In the genomic region with DNA sequence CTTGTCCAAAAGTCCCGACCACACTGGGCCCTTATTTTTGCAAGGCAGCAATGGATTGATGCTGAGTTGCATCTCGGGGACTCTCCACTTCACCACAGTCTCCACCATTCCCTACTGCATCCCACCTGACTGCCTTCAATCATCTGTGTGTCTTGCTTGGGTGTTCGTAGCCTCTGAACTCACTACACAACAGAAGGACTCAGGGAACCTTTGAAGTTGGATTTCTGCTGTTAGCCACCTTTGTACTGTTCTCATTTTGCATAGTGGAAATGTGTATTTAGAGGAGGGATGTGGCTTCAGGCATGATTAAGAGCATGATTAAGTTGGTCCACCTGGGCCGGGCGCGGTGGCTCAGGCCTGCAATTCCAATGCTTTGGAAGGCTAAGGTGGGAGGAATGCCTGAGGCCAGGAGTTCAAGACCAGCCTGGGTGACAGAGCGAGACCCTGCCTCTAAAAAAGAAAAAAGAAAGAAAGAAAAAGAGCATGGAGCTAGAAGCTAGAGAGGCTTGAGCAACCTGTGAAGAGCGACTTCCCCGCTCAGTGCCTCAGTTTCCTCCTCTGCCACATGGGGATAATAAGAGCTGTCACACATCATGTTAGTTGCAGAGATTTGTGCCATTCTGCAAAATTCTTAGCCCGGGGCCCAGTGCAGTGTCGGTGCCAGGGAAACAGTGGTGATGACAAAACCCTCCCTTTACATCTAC, we compare ENCODE assay signal across 1 cellular context.
TF ChIP-seq lines count a peak whose summit lies in the region.

No MANE protein-coding gene starts in this region.

TF ChIP-seq in HepG2, 621 proteins besides CTCF, POLR2A, EP300 and RAD21 (continued from another document and continues in another):
- TF ChIP-seq, protein P1, sequence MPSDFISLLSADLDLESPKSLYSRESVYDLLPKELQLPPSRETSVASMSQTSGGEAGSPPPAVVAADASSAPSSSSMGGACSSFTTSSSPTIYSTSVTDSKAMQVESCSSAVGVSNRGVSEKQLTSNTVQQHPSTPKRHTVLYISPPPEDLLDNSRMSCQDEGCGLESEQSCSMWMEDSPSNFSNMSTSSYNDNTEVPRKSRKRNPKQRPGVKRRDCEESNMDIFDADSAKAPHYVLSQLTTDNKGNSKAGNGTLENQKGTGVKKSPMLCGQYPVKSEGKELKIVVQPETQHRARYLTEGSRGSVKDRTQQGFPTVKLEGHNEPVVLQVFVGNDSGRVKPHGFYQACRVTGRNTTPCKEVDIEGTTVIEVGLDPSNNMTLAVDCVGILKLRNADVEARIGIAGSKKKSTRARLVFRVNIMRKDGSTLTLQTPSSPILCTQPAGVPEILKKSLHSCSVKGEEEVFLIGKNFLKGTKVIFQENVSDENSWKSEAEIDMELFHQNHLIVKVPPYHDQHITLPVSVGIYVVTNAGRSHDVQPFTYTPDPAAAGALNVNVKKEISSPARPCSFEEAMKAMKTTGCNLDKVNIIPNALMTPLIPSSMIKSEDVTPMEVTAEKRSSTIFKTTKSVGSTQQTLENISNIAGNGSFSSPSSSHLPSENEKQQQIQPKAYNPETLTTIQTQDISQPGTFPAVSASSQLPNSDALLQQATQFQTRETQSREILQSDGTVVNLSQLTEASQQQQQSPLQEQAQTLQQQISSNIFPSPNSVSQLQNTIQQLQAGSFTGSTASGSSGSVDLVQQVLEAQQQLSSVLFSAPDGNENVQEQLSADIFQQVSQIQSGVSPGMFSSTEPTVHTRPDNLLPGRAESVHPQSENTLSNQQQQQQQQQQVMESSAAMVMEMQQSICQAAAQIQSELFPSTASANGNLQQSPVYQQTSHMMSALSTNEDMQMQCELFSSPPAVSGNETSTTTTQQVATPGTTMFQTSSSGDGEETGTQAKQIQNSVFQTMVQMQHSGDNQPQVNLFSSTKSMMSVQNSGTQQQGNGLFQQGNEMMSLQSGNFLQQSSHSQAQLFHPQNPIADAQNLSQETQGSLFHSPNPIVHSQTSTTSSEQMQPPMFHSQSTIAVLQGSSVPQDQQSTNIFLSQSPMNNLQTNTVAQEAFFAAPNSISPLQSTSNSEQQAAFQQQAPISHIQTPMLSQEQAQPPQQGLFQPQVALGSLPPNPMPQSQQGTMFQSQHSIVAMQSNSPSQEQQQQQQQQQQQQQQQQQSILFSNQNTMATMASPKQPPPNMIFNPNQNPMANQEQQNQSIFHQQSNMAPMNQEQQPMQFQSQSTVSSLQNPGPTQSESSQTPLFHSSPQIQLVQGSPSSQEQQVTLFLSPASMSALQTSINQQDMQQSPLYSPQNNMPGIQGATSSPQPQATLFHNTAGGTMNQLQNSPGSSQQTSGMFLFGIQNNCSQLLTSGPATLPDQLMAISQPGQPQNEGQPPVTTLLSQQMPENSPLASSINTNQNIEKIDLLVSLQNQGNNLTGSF (CRISPR knock-in tag; IDR thresholded peaks at IDR 0.05) = no peak
- TF ChIP-seq, protein P2, sequence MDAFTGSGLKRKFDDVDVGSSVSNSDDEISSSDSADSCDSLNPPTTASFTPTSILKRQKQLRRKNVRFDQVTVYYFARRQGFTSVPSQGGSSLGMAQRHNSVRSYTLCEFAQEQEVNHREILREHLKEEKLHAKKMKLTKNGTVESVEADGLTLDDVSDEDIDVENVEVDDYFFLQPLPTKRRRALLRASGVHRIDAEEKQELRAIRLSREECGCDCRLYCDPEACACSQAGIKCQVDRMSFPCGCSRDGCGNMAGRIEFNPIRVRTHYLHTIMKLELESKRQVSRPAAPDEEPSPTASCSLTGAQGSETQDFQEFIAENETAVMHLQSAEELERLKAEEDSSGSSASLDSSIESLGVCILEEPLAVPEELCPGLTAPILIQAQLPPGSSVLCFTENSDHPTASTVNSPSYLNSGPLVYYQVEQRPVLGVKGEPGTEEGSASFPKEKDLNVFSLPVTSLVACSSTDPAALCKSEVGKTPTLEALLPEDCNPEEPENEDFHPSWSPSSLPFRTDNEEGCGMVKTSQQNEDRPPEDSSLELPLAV (CRISPR knock-in tag; conservative IDR thresholded peaks at IDR 0.05; ENCODE audit: low read depth) = no peak
- no peak for TF ChIP-seq SPEN (CRISPR knock-in tag; IDR thresholded peaks at IDR 0.05; ENCODE audit: low read depth)
- peak; percentile 51; the same call in 1 of the 2 replicates for TF ChIP-seq SMAD1 (CRISPR knock-in tag; IDR thresholded peaks at IDR 0.05; ENCODE audit: borderline replicate concordance, low read depth)
- TF ChIP-seq, protein P3, sequence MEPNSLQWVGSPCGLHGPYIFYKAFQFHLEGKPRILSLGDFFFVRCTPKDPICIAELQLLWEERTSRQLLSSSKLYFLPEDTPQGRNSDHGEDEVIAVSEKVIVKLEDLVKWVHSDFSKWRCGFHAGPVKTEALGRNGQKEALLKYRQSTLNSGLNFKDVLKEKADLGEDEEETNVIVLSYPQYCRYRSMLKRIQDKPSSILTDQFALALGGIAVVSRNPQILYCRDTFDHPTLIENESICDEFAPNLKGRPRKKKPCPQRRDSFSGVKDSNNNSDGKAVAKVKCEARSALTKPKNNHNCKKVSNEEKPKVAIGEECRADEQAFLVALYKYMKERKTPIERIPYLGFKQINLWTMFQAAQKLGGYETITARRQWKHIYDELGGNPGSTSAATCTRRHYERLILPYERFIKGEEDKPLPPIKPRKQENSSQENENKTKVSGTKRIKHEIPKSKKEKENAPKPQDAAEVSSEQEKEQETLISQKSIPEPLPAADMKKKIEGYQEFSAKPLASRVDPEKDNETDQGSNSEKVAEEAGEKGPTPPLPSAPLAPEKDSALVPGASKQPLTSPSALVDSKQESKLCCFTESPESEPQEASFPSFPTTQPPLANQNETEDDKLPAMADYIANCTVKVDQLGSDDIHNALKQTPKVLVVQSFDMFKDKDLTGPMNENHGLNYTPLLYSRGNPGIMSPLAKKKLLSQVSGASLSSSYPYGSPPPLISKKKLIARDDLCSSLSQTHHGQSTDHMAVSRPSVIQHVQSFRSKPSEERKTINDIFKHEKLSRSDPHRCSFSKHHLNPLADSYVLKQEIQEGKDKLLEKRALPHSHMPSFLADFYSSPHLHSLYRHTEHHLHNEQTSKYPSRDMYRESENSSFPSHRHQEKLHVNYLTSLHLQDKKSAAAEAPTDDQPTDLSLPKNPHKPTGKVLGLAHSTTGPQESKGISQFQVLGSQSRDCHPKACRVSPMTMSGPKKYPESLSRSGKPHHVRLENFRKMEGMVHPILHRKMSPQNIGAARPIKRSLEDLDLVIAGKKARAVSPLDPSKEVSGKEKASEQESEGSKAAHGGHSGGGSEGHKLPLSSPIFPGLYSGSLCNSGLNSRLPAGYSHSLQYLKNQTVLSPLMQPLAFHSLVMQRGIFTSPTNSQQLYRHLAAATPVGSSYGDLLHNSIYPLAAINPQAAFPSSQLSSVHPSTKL (CRISPR knock-in tag; IDR thresholded peaks at IDR 0.05) = peak; percentile 90
- TF ChIP-seq, protein P4, sequence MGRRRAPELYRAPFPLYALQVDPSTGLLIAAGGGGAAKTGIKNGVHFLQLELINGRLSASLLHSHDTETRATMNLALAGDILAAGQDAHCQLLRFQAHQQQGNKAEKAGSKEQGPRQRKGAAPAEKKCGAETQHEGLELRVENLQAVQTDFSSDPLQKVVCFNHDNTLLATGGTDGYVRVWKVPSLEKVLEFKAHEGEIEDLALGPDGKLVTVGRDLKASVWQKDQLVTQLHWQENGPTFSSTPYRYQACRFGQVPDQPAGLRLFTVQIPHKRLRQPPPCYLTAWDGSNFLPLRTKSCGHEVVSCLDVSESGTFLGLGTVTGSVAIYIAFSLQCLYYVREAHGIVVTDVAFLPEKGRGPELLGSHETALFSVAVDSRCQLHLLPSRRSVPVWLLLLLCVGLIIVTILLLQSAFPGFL (CRISPR knock-in tag; IDR thresholded peaks at IDR 0.05) = no peak
- no peak; the same call in 1 of the 2 replicates for TF ChIP-seq RORA (CRISPR knock-in tag; IDR thresholded peaks at IDR 0.05)
- TF ChIP-seq FOXK2 (IDR thresholded peaks at IDR 0.05) = peak; percentile 36; the same call in 1 of the 2 replicates
- TF ChIP-seq, protein P5, sequence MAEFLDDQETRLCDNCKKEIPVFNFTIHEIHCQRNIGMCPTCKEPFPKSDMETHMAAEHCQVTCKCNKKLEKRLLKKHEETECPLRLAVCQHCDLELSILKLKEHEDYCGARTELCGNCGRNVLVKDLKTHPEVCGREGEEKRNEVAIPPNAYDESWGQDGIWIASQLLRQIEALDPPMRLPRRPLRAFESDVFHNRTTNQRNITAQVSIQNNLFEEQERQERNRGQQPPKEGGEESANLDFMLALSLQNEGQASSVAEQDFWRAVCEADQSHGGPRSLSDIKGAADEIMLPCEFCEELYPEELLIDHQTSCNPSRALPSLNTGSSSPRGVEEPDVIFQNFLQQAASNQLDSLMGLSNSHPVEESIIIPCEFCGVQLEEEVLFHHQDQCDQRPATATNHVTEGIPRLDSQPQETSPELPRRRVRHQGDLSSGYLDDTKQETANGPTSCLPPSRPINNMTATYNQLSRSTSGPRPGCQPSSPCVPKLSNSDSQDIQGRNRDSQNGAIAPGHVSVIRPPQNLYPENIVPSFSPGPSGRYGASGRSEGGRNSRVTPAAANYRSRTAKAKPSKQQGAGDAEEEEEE (CRISPR knock-in tag; IDR thresholded peaks at IDR 0.05; ENCODE audit: borderline replicate concordance) = peak; percentile 76; the same call in 1 of the 2 replicates
- 0 out of 2 replicates have a peak, but pooled peaks have one; percentile 8 for TF ChIP-seq NFYB (CRISPR knock-in tag; IDR thresholded peaks at IDR 0.05)
- TF ChIP-seq, protein P6, sequence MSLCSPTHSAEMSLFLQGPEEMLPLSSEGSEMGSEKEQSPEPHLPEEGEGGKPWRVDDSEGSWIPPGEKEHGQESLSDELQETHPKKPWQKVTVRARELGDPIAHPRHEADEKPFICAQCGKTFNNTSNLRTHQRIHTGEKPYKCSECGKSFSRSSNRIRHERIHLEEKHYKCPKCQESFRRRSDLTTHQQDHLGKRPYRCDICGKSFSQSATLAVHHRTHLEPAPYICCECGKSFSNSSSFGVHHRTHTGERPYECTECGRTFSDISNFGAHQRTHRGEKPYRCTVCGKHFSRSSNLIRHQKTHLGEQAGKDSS (CRISPR knock-in tag; IDR thresholded peaks at IDR 0.05; ENCODE audit: borderline replicate concordance, low read depth) = peak; percentile 81
- TF ChIP-seq, protein P7, sequence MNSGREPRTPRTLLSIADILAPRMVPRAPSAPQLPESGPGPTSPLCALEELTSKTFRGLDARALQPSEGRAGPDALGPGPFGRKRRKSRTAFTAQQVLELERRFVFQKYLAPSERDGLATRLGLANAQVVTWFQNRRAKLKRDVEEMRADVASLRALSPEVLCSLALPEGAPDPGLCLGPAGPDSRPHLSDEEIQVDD (CRISPR knock-in tag; IDR thresholded peaks at IDR 0.05; ENCODE audit: borderline replicate concordance) = peak; percentile 83
- TF ChIP-seq HNF4A (CRISPR knock-in tag; IDR thresholded peaks at IDR 0.05) = peak; percentile 97
- 0 out of 2 replicates have a peak, but pooled peaks have one; percentile 22 for TF ChIP-seq RBAK (CRISPR knock-in tag; IDR thresholded peaks at IDR 0.05)
- no peak for TF ChIP-seq NONO (IDR thresholded peaks at IDR 0.05)
- TF ChIP-seq NONO (CRISPR knock-in tag; conservative IDR thresholded peaks at IDR 0.05) = peak; percentile 89; the same call in 1 of the 2 replicates
- TF ChIP-seq, protein P8, sequence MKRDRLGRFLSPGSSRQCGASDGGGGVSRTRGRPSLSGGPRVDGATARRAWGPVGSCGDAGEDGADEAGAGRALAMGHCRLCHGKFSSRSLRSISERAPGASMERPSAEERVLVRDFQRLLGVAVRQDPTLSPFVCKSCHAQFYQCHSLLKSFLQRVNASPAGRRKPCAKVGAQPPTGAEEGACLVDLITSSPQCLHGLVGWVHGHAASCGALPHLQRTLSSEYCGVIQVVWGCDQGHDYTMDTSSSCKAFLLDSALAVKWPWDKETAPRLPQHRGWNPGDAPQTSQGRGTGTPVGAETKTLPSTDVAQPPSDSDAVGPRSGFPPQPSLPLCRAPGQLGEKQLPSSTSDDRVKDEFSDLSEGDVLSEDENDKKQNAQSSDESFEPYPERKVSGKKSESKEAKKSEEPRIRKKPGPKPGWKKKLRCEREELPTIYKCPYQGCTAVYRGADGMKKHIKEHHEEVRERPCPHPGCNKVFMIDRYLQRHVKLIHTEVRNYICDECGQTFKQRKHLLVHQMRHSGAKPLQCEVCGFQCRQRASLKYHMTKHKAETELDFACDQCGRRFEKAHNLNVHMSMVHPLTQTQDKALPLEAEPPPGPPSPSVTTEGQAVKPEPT (CRISPR knock-in tag; IDR thresholded peaks at IDR 0.05; ENCODE audit: low read depth) = no peak
- TF ChIP-seq, protein P9, sequence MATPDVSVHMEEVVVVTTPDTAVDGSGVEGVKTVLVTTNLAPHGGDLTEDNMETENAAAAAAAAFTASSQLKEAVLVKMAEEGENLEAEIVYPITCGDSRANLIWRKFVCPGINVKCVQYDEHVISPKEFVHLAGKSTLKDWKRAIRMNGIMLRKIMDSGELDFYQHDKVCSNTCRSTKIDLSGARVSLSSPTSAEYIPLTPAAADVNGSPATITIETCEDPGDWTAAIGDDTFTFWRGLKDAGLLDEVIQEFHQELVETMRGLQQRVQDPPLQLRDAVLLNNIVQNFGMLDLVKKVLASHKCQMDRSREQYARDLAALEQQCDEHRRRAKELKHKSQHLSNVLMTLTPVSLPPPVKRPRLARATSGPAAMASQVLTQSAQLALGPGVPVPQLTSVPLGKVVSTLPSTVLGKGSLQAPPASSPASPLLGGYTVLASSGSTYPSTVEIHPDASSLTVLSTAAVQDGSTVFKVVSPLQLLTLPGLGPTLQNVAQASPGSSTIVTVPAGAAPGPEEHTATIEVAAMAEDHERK (CRISPR knock-in tag; IDR thresholded peaks at IDR 0.05; ENCODE audit: low read depth) = no peak
- peak; percentile 67; the same call in 1 of the 2 replicates for TF ChIP-seq EHMT2 (IDR thresholded peaks at IDR 0.05; ENCODE audit: borderline replicate concordance, low read depth, low read length)
- TF ChIP-seq SYNCRIP (IDR thresholded peaks at IDR 0.05; ENCODE audit: insufficient read depth, low read depth, low read length) = no peak
- TF ChIP-seq ERF (CRISPR knock-in tag; IDR thresholded peaks at IDR 0.05) = peak; percentile 79
- TF ChIP-seq TOPORS (CRISPR knock-in tag; IDR thresholded peaks at IDR 0.05) = peak; percentile 95
- no peak for TF ChIP-seq SCMH1 (CRISPR knock-in tag; IDR thresholded peaks at IDR 0.05; ENCODE audit: borderline replicate concordance)
- TF ChIP-seq PHF20 (CRISPR knock-in tag; IDR thresholded peaks at IDR 0.05) = 0 out of 2 replicates have a peak, but pooled peaks have one; percentile 28
- TF ChIP-seq SETDB1 (CRISPR knock-in tag; IDR thresholded peaks at IDR 0.05; ENCODE audit: borderline replicate concordance) = no peak
- TF ChIP-seq GTF3A (CRISPR knock-in tag; conservative IDR thresholded peaks at IDR 0.05) = peak; percentile 79; the same call in 1 of the 2 replicates
- TF ChIP-seq, protein P10, sequence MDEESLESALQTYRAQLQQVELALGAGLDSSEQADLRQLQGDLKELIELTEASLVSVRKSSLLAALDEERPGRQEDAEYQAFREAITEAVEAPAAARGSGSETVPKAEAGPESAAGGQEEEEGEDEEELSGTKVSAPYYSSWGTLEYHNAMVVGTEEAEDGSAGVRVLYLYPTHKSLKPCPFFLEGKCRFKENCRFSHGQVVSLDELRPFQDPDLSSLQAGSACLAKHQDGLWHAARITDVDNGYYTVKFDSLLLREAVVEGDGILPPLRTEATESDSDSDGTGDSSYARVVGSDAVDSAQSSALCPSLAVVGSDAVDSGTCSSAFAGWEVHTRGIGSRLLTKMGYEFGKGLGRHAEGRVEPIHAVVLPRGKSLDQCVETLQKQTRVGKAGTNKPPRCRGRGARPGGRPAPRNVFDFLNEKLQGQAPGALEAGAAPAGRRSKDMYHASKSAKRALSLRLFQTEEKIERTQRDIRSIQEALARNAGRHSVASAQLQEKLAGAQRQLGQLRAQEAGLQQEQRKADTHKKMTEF (CRISPR knock-in tag; IDR thresholded peaks at IDR 0.05) = peak; percentile 87
